9 cellular contexts compared by ENCODE assay signal in genomic region chr3:149299938-149300791, GRCh38. TPM values are rescaled to one million over a fixed set of nuclear protein-coding genes. Genes with fewer than 3 reads are reported as not detected.
DNase-seq lines count a peak whose midpoint lies in the region; ATAC-seq and TF ChIP-seq lines count a peak whose summit lies in the region.
"Had no signal": no experiment of that assay in that cellular context is flagged by ENCODE, and none has a peak within 500 bp of the region (broad histone marks: within the 10 kb centered on the region; RNA-seq: fewer than 3 reads in every experiment).

No MANE protein-coding gene starts in this region.

- H3K9me3 ChIP-seq in cardiac muscle cell (ENCODE audit: low read depth): no peaks in the 10 kb centered on the region
- H3K9me3 ChIP-seq in smooth muscle cell (replicated peaks; ENCODE audit: low read depth): no peaks in the 10 kb centered on the region

- no peaks in the 10 kb centered on the region for H3K27me3 ChIP-seq in cardiac muscle cell
- H3K27me3 ChIP-seq in smooth muscle cell (ENCODE audit: low read depth): no peaks in the 10 kb centered on the region

- no peaks in the 10 kb centered on the region for H3K79me2 ChIP-seq in smooth muscle cell (ENCODE audit: low read depth)

- no peaks in the 10 kb centered on the region for H3K9me3 Mint-ChIP-seq in T-helper 2 cell treated with Interferon-gamma antibody and Interleukin-4, amounts not matched to agents 5 μg/mL and 100 μg/mL, for 36 hours
- H3K9me3 Mint-ChIP-seq: activated naive CD8-positive, alpha-beta T cell treated with anti-CD3 and anti-CD28 coated beads, Interleukin-2, amount 10 ng/mL, durations not matched to agents 7 days and 5 days had no signal

- H3K36me3 ChIP-seq in cardiac muscle cell (no peaks in the 10 kb centered on the region), smooth muscle cell (ENCODE audit: low read depth) (no peaks in the 10 kb centered on the region)

- no peak overlapping the region for H3K4me3 Mint-ChIP-seq in T-helper 2 cell treated with Interferon-gamma antibody and Interleukin-4, amounts not matched to agents 5 μg/mL and 100 μg/mL, for 36 hours
- H3K4me3 Mint-ChIP-seq: activated naive CD8-positive, alpha-beta T cell treated with anti-CD3 and anti-CD28 coated beads, Interleukin-2, amount 10 ng/mL, durations not matched to agents 7 days and 5 days had no signal

- no peaks in the 10 kb centered on the region for H4K20me1 ChIP-seq in smooth muscle cell (ENCODE audit: low read depth)

- TF ChIP-seq CTCF in cardiac muscle cell (IDR thresholded peaks at IDR 0.05; ENCODE audit: low read depth, low read length) (no peak), smooth muscle cell (IDR thresholded peaks at IDR 0.05; ENCODE audit: borderline replicate concordance, insufficient read depth, poor library complexity, severe bottlenecking) (no peak)

- peaks cover 5% of the 10 kb centered on the region for H3K4me1 Mint-ChIP-seq in T-helper 2 cell treated with Interferon-gamma antibody and Interleukin-4, amounts not matched to agents 5 μg/mL and 100 μg/mL, for 36 hours (ENCODE audit: low read depth)

- H3K27me3 Mint-ChIP-seq in T-helper 2 cell treated with Interferon-gamma antibody and Interleukin-4, amounts not matched to agents 5 μg/mL and 100 μg/mL, for 36 hours (ENCODE audit: low read depth): peaks cover 35% of the 10 kb centered on the region

- H3K27ac ChIP-seq in cardiac muscle cell (no peak overlapping the region), smooth muscle cell (ENCODE audit: low read depth) (peak overlapping the region; percentile 92)

- H3F3A ChIP-seq in smooth muscle cell (ENCODE audit: low read depth): peaks cover 16% of the 10 kb centered on the region

- no peak overlapping the region for H2AFZ ChIP-seq in smooth muscle cell (ENCODE audit: low read depth)

- 14% methylated on average over 5 of the region's 5 CpGs for WGBS in smooth muscle cell (ENCODE audit: low lambda C conversion rate)

- H3K9ac ChIP-seq in smooth muscle cell (ENCODE audit: low read depth): peak overlapping the region; percentile 46

- H3K27ac Mint-ChIP-seq in T-helper 2 cell treated with Interferon-gamma antibody and Interleukin-4, amounts not matched to agents 5 μg/mL and 100 μg/mL, for 36 hours: no peak overlapping the region
- H3K27ac Mint-ChIP-seq: activated naive CD8-positive, alpha-beta T cell treated with anti-CD3 and anti-CD28 coated beads, Interleukin-2, amount 10 ng/mL, durations not matched to agents 7 days and 5 days had no signal

- peak; percentile 32 for DNase-seq in T-helper 2 cell treated with Interferon-gamma antibody and Interleukin-4, amounts not matched to agents 5 μg/mL and 100 μg/mL, for 36 hours (ENCODE audit: low spot score)
- DNase-seq in T-helper 2 cell: no peak
- DNase-seq in HuH-7 (ENCODE audit: low spot score): peak; percentile 23
- peak; percentile 67 for DNase-seq in SKM-1 treated with dmso at 0.1 percent for 144 hours (lab: John Stamatoyannopoulos, UW; ENCODE audit: unreplicated experiment)
- DNase-seq in cardiac muscle cell (ENCODE audit: low read depth in 1 of 2, low spot score in 1 of 2): peak; percentile 29 to 93
- peak; percentile 9 for DNase-seq in smooth muscle cell (lab: John Stamatoyannopoulos, UW; ENCODE audit: unreplicated experiment)
- DNase-seq: activated naive CD8-positive, alpha-beta T cell treated with anti-CD3 and anti-CD28 coated beads, Interleukin-2, amount 10 ng/mL, durations not matched to agents 7 days and 5 days had no signal

- no peaks in the 10 kb centered on the region for H3K36me3 Mint-ChIP-seq in T-helper 2 cell treated with Interferon-gamma antibody and Interleukin-4, amounts not matched to agents 5 μg/mL and 100 μg/mL, for 36 hours (ENCODE audit: low read depth)
- H3K36me3 Mint-ChIP-seq: activated naive CD8-positive, alpha-beta T cell treated with anti-CD3 and anti-CD28 coated beads, Interleukin-2, amount 10 ng/mL, durations not matched to agents 7 days and 5 days had no signal

- ATAC-seq in HG02885 (IDR thresholded peaks at IDR 0.05; ENCODE audit: poor library complexity, unreplicated experiment) (no peak), GM18909 (IDR thresholded peaks at IDR 0.05; ENCODE audit: poor library complexity, unreplicated experiment) (no peak)

- H3K4me3 ChIP-seq in cardiac muscle cell (no peak overlapping the region), smooth muscle cell (peak overlapping the region; percentile 21)

- H3K4me2 ChIP-seq in smooth muscle cell: peak overlapping the region; percentile 71

- H3K4me1 ChIP-seq in cardiac muscle cell (ENCODE audit: low read depth) (peaks cover 5% of the 10 kb centered on the region), smooth muscle cell (ENCODE audit: low read depth) (peaks cover 11% of the 10 kb centered on the region)

RNA-seq across cellular contexts. Expression of gene TM4SF18, which starts 33.3 kb away (rescaled TPM):
- 0.33 TPM in 1 of 2 replicates, not detected in the other for total RNA-seq in cardiac muscle cell
- polyA plus RNA-seq in cardiac muscle cell: not detected in 2 replicates
- total RNA-seq in smooth muscle cell: 0.40 and 0.58 TPM in 2 replicates
- 0.37 and 0.86 TPM in 2 replicates for polyA plus RNA-seq in smooth muscle cell
- total RNA-seq: activated naive CD8-positive, alpha-beta T cell treated with anti-CD3 and anti-CD28 coated beads, Interleukin-2, amount 10 ng/mL, durations not matched to agents 7 days and 5 days had no signal

Comparison
In these comparisons a context has a peak if more than half of its experiments do, and no peak if none do; other contexts are left out.
1. DNase-seq: peak in T-helper 2 cell treated with Interferon-gamma antibody and Interleukin-4, amounts not matched to agents 5 μg/mL and 100 μg/mL, for 36 hours (single experiment), HuH-7 (single experiment), SKM-1 treated with dmso at 0.1 percent for 144 hours (single experiment), cardiac muscle cell (2 of 2) and smooth muscle cell (single experiment); none in T-helper 2 cell (0 of 5).